Comparison of ENCODE assay signal across 1 cellular context in the genomic region with DNA sequence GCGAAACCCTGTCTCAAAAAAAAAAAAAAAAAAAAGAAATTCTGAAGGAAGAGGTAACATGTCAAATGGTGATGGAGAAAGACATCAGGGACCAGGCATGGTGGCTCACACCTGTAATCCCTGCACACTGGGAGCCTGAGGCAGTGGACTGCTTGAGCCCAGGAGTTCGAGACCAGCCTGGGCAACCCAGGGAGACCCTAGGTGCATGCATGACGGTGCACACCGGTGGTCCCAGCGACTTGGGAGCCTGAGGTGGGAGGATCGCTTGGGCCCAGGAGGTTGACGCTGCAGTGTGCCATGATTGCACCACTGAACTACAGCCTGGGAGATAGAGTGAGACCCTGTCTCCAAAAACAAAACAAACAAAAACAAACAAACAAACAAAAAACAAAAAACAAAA.
TF ChIP-seq lines count a peak whose summit lies in the region.

No MANE protein-coding gene starts in this region.

TF ChIP-seq in H1, 55 proteins besides CTCF, POLR2A, EP300 and RAD21:
- TF ChIP-seq JUND (IDR thresholded peaks at IDR 0.05; ENCODE audit: low read length) (no peak), FOSL1 (IDR thresholded peaks at IDR 0.05; ENCODE audit: insufficient read depth, low read depth, low read length) (no peak), CTBP2 (IDR thresholded peaks at IDR 0.05; ENCODE audit: borderline replicate concordance, insufficient read depth, insufficient read length, low read length) (no peak)
